8 cellular contexts compared by ENCODE assay signal in genomic region chr7:90455163-90456030, GRCh38. TPM values are rescaled to one million over a fixed set of nuclear protein-coding genes. Genes with fewer than 3 reads are reported as not detected.
DNase-seq lines count a peak whose midpoint lies in the region; ATAC-seq and TF ChIP-seq lines count a peak whose summit lies in the region.

No MANE protein-coding gene starts in this region.

- H3K14ac ChIP-seq in IMR-90 (replicated peaks; ENCODE audit: low read depth, low read length) (no peak overlapping the region), mesenchymal stem cell (ENCODE audit: low read length in 2 of 2) (no peak overlapping the region)

- H3K79me2 ChIP-seq in PC-9 (ENCODE audit: low read depth): no peaks in the 10 kb centered on the region

- peak overlapping the region; percentile 24 to 38 for H3K4me3 Mint-ChIP-seq in effector memory CD8-positive, alpha-beta T cell

- H3K4me3 ChIP-seq in IMR-90 (ENCODE audit: insufficient read depth, low read depth, low read length): peak overlapping the region; percentile 23; the same call in 1 of the 2 replicates
- H3K4me3 ChIP-seq in PC-9: no peak overlapping the region
- peak overlapping the region in 1 of 2 experiments; percentile 75 for H3K4me3 ChIP-seq in mesenchymal stem cell (ENCODE audit: insufficient read depth in 1 of 2, low read depth in 1 of 2, low read length in 2 of 2)
- no peak overlapping the region for H3K4me3 ChIP-seq in lower leg skin (ENCODE audit: low read depth, poor library complexity, severe bottlenecking)

- H3K9ac ChIP-seq in IMR-90 (ENCODE audit: low read depth, low read length): no peak overlapping the region
- peak overlapping the region; percentile 81 for H3K9ac ChIP-seq in mesenchymal stem cell (ENCODE audit: low read length)

- H4K8ac ChIP-seq in IMR-90 (ENCODE audit: low read depth in 2 of 2, low read length in 2 of 2): no peak overlapping the region
- H4K8ac ChIP-seq in mesenchymal stem cell (ENCODE audit: low read length): peak overlapping the region; percentile 19

- no peak overlapping the region for H2BK20ac ChIP-seq in IMR-90 (ENCODE audit: low read depth, low read length)

- H3K27me3 Mint-ChIP-seq in effector memory CD8-positive, alpha-beta T cell: peaks cover 7 to 11% of the 10 kb centered on the region in 2 donors

- peak overlapping the region in 1 of 2 donors; percentile 65 for H3K27ac Mint-ChIP-seq in effector memory CD8-positive, alpha-beta T cell

- H3K79me1 ChIP-seq in IMR-90 (ENCODE audit: low read depth in 1 of 2, low read length in 2 of 2) (no peaks in the 10 kb centered on the region), mesenchymal stem cell (replicated peaks; ENCODE audit: low read length, poor library complexity, severe bottlenecking) (no peaks in the 10 kb centered on the region)

- WGBS in IMR-90 (ENCODE audit: extremely low coverage in 2 of 2, insufficient read length in 1 of 2), 2 experiments: no CpG with 5 or more reads among the region's 6 CpGs
- WGBS in mesenchymal stem cell: 43% methylated on average over 4 of the region's 6 CpGs
- WGBS in lower leg skin, 2 donors: 25 to 28% methylated on average over 6 of the region's 6 CpGs

- no peak overlapping the region for H2BK5ac ChIP-seq in IMR-90 (ENCODE audit: low read depth, low read length, poor library complexity, severe bottlenecking)
- H2BK5ac ChIP-seq in mesenchymal stem cell (ENCODE audit: low read depth, low read length, poor library complexity, severe bottlenecking): no peak overlapping the region

- dilution Hi-C loops in IMR-90 (cut with HindIII; ENCODE audit: low sequenced_read_pairs, unreplicated experiment): no loop called here

- TF ChIP-seq CTCF in IMR-90 (conservative IDR thresholded peaks at IDR 0.05; ENCODE audit: low read depth, low read length): peak; percentile 70
- TF ChIP-seq CTCF in PC-9 (conservative IDR thresholded peaks at IDR 0.05): peak; percentile 70
- no peak for TF ChIP-seq CTCF in lower leg skin (IDR thresholded peaks at IDR 0.05)

- DNase-seq in SIG-M5 treated with dmso at 0.1 percent for 504 hours (lab: John Stamatoyannopoulos, UW; ENCODE audit: unreplicated experiment) (peak; percentile 52), SIG-M5 (lab: John Stamatoyannopoulos, UW) (no peak), IMR-90 (peak; percentile 57), PC-9 (no peak), mesenchymal stem cell (peak; percentile 60), lower leg skin (ENCODE audit: low spot score in 2 of 2) (no peak)
- peak in 1 of 3 experiments; percentile 8 for DNase-seq in effector memory CD8-positive, alpha-beta T cell

- H3K27me3 ChIP-seq in IMR-90 (ENCODE audit: control insufficient read depth, insufficient read depth, low read length) (no peaks in the 10 kb centered on the region), PC-9 (ENCODE audit: insufficient read depth, low read depth) (no peaks in the 10 kb centered on the region), mesenchymal stem cell (ENCODE audit: control insufficient read depth in 1 of 2, insufficient read depth in 1 of 2, low read length in 2 of 2) (no peaks in the 10 kb centered on the region)

- no peak overlapping the region for H2AK9ac ChIP-seq in IMR-90 (replicated peaks; ENCODE audit: low read depth, low read length, poor library complexity)

- H3K4me1 ChIP-seq in IMR-90 (ENCODE audit: control insufficient read depth, insufficient read depth, low read length) (no peaks in the 10 kb centered on the region), PC-9 (replicated peaks; ENCODE audit: insufficient read depth) (no peaks in the 10 kb centered on the region), mesenchymal stem cell (ENCODE audit: control insufficient read depth, insufficient read depth, low read depth, low read length) (no peaks in the 10 kb centered on the region)

- H3K9me3 Mint-ChIP-seq in effector memory CD8-positive, alpha-beta T cell: no peaks in the 10 kb centered on the region

- no peak overlapping the region for H2BK12ac ChIP-seq in mesenchymal stem cell (ENCODE audit: low read length in 2 of 2)

- peak; percentile 72 for TF ChIP-seq RAD21 in IMR-90 (IDR thresholded peaks at IDR 0.05; ENCODE audit: low read length)

- H2BK15ac ChIP-seq in IMR-90 (ENCODE audit: low read depth, low read length) (no peak overlapping the region), mesenchymal stem cell (ENCODE audit: low read depth, poor library complexity, severe bottlenecking) (no peak overlapping the region)

- H3K36me3 Mint-ChIP-seq in effector memory CD8-positive, alpha-beta T cell (ENCODE audit: insufficient read depth): no peaks in the 10 kb centered on the region

- H3K9me3 ChIP-seq in IMR-90 (ENCODE audit: control insufficient read depth, insufficient read depth, low read length) (no peaks in the 10 kb centered on the region), PC-9 (ENCODE audit: insufficient read depth, low read depth) (no peaks in the 10 kb centered on the region), mesenchymal stem cell (ENCODE audit: control insufficient read depth, low read length) (no peaks in the 10 kb centered on the region)

- H2BK120ac ChIP-seq in IMR-90 (ENCODE audit: low read depth, low read length): no peak overlapping the region
- H2BK120ac ChIP-seq in mesenchymal stem cell (ENCODE audit: low read depth, low read length): no peak overlapping the region

- H3K27ac ChIP-seq in IMR-90 (ENCODE audit: insufficient read depth, low read length) (no peak overlapping the region), PC-9 (no peak overlapping the region), mesenchymal stem cell (ENCODE audit: low read length, poor library complexity, severe bottlenecking) (no peak overlapping the region)

- no peaks in the 10 kb centered on the region for H3F3A ChIP-seq in PC-9 (ENCODE audit: insufficient read depth, low read depth)

- H3K23ac ChIP-seq in IMR-90 (ENCODE audit: low read depth, low read length): no peak overlapping the region
- H3K23ac ChIP-seq in mesenchymal stem cell (ENCODE audit: low read length in 2 of 2): no peak overlapping the region

- peak overlapping the region; percentile 78; the same call in 1 of the 2 replicates for H3K4me2 ChIP-seq in IMR-90 (ENCODE audit: low read depth, low read length)
- H3K4me2 ChIP-seq in PC-9: peak overlapping the region; percentile 35; the same call in 1 of the 2 replicates
- H3K4me2 ChIP-seq in mesenchymal stem cell (ENCODE audit: low read length, poor library complexity, severe bottlenecking): peak overlapping the region; percentile 61

- BruUV-seq in IMR-90 (replicated peaks; lab: Mats Ljungman, UMichigan) (no TSS peak), PC-9 (replicated peaks; lab: Mats Ljungman, UMichigan) (no TSS peak)

- H3K4ac ChIP-seq in IMR-90 (ENCODE audit: low read depth, low read length) (no peak overlapping the region), mesenchymal stem cell (ENCODE audit: low read depth in 1 of 2, low read length in 2 of 2) (no peak overlapping the region)

- intact Hi-C loops in IMR-90 (cut with micrococcal nuclease) (loop anchor here (1.0 to 10.0 kb wide), 4 partner anchors 141 to 579 kb away; partner anchors contain the start of gene CDK14), PC-9 (cut with micrococcal nuclease; ENCODE audit: unreplicated experiment) (loop anchor here (1.0 to 2.0 kb wide), 3 partner anchors 141 to 579 kb away; partner anchors contain the start of gene CDK14), lower leg skin (cut with DNase I; ENCODE audit: low total_unique reads) (no loop called here)

- no peak for TF ChIP-seq POLR2A in IMR-90 (IDR thresholded peaks at IDR 0.05; ENCODE audit: low read depth, low read length)
- TF ChIP-seq POLR2A in lower leg skin (IDR thresholded peaks at IDR 0.05): no peak

- no peak overlapping the region for H2AK5ac ChIP-seq in IMR-90 (ENCODE audit: low read depth, low read length)
- H2AK5ac ChIP-seq in mesenchymal stem cell (ENCODE audit: low read length, severe bottlenecking): no peak overlapping the region

- H3K18ac ChIP-seq in IMR-90 (ENCODE audit: low read depth, low read length) (no peak overlapping the region), mesenchymal stem cell (ENCODE audit: low read depth in 1 of 2, low read length in 2 of 2) (no peak overlapping the region)

- H4K91ac ChIP-seq in IMR-90 (ENCODE audit: insufficient read depth, low read depth, low read length): no peak overlapping the region
- no peak overlapping the region for H4K91ac ChIP-seq in mesenchymal stem cell (ENCODE audit: low read length)

- no peak overlapping the region for H3K56ac ChIP-seq in IMR-90 (ENCODE audit: extremely low read depth, insufficient read depth, low read length)

- CTCF ChIA-PET in IMR-90 (lab: Yijun Ruan, JAX): interaction anchor here (0.6 to 1.9 kb wide), 9 partner anchors 10 to 672 kb away, joined by 3 to 12 read pairs (median 3); no protein-coding TSS in a partner anchor
- CTCF ChIA-PET in PC-9 (lab: Charles Lee): interaction anchor here (0.6 to 1.6 kb wide), 5 partner anchors 124 to 579 kb away, joined by 3 to 16 read pairs (median 4); no protein-coding TSS in a partner anchor

- H3K36me3 ChIP-seq in IMR-90 (ENCODE audit: control insufficient read depth, insufficient read depth, low read length) (no peaks in the 10 kb centered on the region), PC-9 (ENCODE audit: low read depth) (no peaks in the 10 kb centered on the region), mesenchymal stem cell (ENCODE audit: control insufficient read depth in 1 of 2, insufficient read depth in 2 of 2, low read depth in 1 of 2, low read length in 2 of 2) (no peaks in the 10 kb centered on the region)

- POLR2A ChIA-PET in IMR-90 (lab: Charles Lee; ENCODE audit: unreplicated experiment) (no interaction called here), PC-9 (lab: Charles Lee; ENCODE audit: unreplicated experiment) (no interaction called here)

- peaks cover 6 to 8% of the 10 kb centered on the region in 2 donors for H3K4me1 Mint-ChIP-seq in effector memory CD8-positive, alpha-beta T cell (ENCODE audit: low read depth in 2 of 2)

- H4K20me1 ChIP-seq in IMR-90 (ENCODE audit: insufficient read depth, low read length) (no peaks in the 10 kb centered on the region), PC-9 (ENCODE audit: insufficient read depth) (no peaks in the 10 kb centered on the region)

- in situ Hi-C loops in IMR-90 (cut with MboI; ENCODE audit: low sequenced_read_pairs): loop anchor here (10.0 kb wide), 1 partner anchor 569 kb away; no protein-coding TSS in a partner anchor

- no peaks in the 10 kb centered on the region for H3K9me2 ChIP-seq in PC-9 (ENCODE audit: insufficient read depth)

- ATAC-seq in GM21723 (IDR thresholded peaks at IDR 0.05; ENCODE audit: unreplicated experiment) (peak; percentile 94), IMR-90 (ENCODE audit: low read depth) (peak; percentile 89)
- ATAC-seq in effector memory CD8-positive, alpha-beta T cell (replicated peaks): peak; percentile 69

- H3K9me1 ChIP-seq in IMR-90 (ENCODE audit: insufficient read depth, low read length): no peaks in the 10 kb centered on the region

- no peak overlapping the region for H4K5ac ChIP-seq in IMR-90 (ENCODE audit: low read depth, low read length)

- no peak overlapping the region for H2AFZ ChIP-seq in IMR-90 (replicated peaks; ENCODE audit: low read length, poor library complexity)
- H2AFZ ChIP-seq in PC-9: 0 out of 2 replicates have a peak overlapping the region, but pooled peaks have one; percentile 3
- H2AFZ ChIP-seq in mesenchymal stem cell (ENCODE audit: low read depth, low read length): no peak overlapping the region

RNA-seq across cellular contexts. Expression of gene PTTG1IP2, which starts 14.0 kb away (rescaled TPM):
- not detected in 2 replicates for total RNA-seq in IMR-90 (2012; rRNA removed)
- polyA plus RNA-seq in IMR-90 (2012; rRNA removed): not detected in 2 replicates
- not detected in 2 replicates for polyA plus RNA-seq in IMR-90 (2012; cell fraction: cytosol; rRNA removed)
- polyA plus RNA-seq in IMR-90 (2012; cell fraction: nucleus; rRNA removed; ENCODE audit: low replicate concordance): not detected in 2 replicates
- total RNA-seq in PC-9 (2021): not detected in 2 replicates
- polyA plus RNA-seq in mesenchymal stem cell (2013, experiment 1 of 2): not detected
- not detected for polyA plus RNA-seq in mesenchymal stem cell (2013, experiment 2 of 2)
- not detected for total RNA-seq in lower leg skin

RNA-seq across cellular contexts. Expression of gene CLDN12, which starts 52.1 kb away (rescaled TPM):
- total RNA-seq in IMR-90 (2012; rRNA removed): 42.5 and 46.4 TPM in 2 replicates
- polyA plus RNA-seq in IMR-90 (2012; rRNA removed): 33.4 and 34.5 TPM in 2 replicates
- 27.8 and 39.8 TPM in 2 replicates for polyA plus RNA-seq in IMR-90 (2012; cell fraction: cytosol; rRNA removed)
- polyA plus RNA-seq in IMR-90 (2012; cell fraction: nucleus; rRNA removed; ENCODE audit: low replicate concordance): 42.6 and 51.6 TPM in 2 replicates
- 50.9 and 57.7 TPM in 2 replicates for total RNA-seq in PC-9 (2021)
- 22.9 TPM for polyA plus RNA-seq in mesenchymal stem cell (2013, experiment 1 of 2)
- polyA plus RNA-seq in mesenchymal stem cell (2013, experiment 2 of 2): 24.2 TPM
- total RNA-seq in lower leg skin: 10 to 100 TPM; 11.2 to 17.1 (median 12.6) TPM

Comparison
In these comparisons a context has a peak if more than half of its experiments do, and no peak if none do; other contexts are left out.
1. DNase-seq: peak in SIG-M5 treated with dmso at 0.1 percent for 504 hours (single experiment), IMR-90 (single experiment) and mesenchymal stem cell (single experiment); none in SIG-M5 (single experiment), PC-9 (0 of 2) and lower leg skin (0 of 2).
2. CTCF ChIP-seq: peak in IMR-90 (single experiment) and PC-9 (single experiment); none in lower leg skin (0 of 3).
3. Peak in every context shown above with its lines, with median percentiles within 50 percentile points of each other: ATAC-seq and H3K4me2 ChIP-seq.